Comparison of ENCODE assay signal across 1 cellular context in genomic region chr1:46132529-46133180, GRCh38.
A peak's percentile ranks its signal among the peaks of the same experiment; 100 is the strongest.
TF ChIP-seq lines count a peak whose summit lies in the region.

Gene PIK3R3 (minus strand): TSS chr1:46132629. CDS start chr1:46131952, 677 bp downstream.

TF ChIP-seq in HepG2, 621 proteins besides CTCF, POLR2A, EP300 and RAD21 (continued from another document and continues in another):
- TF ChIP-seq, protein P1, sequence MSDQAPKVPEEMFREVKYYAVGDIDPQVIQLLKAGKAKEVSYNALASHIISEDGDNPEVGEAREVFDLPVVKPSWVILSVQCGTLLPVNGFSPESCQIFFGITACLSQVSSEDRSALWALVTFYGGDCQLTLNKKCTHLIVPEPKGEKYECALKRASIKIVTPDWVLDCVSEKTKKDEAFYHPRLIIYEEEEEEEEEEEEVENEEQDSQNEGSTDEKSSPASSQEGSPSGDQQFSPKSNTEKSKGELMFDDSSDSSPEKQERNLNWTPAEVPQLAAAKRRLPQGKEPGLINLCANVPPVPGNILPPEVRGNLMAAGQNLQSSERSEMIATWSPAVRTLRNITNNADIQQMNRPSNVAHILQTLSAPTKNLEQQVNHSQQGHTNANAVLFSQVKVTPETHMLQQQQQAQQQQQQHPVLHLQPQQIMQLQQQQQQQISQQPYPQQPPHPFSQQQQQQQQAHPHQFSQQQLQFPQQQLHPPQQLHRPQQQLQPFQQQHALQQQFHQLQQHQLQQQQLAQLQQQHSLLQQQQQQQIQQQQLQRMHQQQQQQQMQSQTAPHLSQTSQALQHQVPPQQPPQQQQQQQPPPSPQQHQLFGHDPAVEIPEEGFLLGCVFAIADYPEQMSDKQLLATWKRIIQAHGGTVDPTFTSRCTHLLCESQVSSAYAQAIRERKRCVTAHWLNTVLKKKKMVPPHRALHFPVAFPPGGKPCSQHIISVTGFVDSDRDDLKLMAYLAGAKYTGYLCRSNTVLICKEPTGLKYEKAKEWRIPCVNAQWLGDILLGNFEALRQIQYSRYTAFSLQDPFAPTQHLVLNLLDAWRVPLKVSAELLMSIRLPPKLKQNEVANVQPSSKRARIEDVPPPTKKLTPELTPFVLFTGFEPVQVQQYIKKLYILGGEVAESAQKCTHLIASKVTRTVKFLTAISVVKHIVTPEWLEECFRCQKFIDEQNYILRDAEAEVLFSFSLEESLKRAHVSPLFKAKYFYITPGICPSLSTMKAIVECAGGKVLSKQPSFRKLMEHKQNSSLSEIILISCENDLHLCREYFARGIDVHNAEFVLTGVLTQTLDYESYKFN (CRISPR knock-in tag; conservative IDR thresholded peaks at IDR 0.05) = peak; percentile 64
- no peak for TF ChIP-seq PRPF4 (IDR thresholded peaks at IDR 0.05; ENCODE audit: low read depth, low read length, poor library complexity, severe bottlenecking)
- TF ChIP-seq HNRNPLL (IDR thresholded peaks at IDR 0.05; ENCODE audit: low read depth, low read length, poor library complexity, severe bottlenecking) = peak; percentile 76
- peak; percentile 75 to 83 for TF ChIP-seq HMGXB4 (CRISPR knock-in tag; IDR thresholded peaks at IDR 0.05; ENCODE audit: borderline replicate concordance in 1 of 2, low read depth in 1 of 2)
- no peak; the same call in 1 of the 2 replicates for TF ChIP-seq ZNF180 (CRISPR knock-in tag; IDR thresholded peaks at IDR 0.05; ENCODE audit: borderline replicate concordance, low read depth)
- TF ChIP-seq ZNF335 (CRISPR knock-in tag; IDR thresholded peaks at IDR 0.05) = peak; percentile 91
- TF ChIP-seq REPIN1 (CRISPR knock-in tag; IDR thresholded peaks at IDR 0.05; ENCODE audit: borderline replicate concordance, low read depth) = peak; percentile 99
- TF ChIP-seq, protein P2, sequence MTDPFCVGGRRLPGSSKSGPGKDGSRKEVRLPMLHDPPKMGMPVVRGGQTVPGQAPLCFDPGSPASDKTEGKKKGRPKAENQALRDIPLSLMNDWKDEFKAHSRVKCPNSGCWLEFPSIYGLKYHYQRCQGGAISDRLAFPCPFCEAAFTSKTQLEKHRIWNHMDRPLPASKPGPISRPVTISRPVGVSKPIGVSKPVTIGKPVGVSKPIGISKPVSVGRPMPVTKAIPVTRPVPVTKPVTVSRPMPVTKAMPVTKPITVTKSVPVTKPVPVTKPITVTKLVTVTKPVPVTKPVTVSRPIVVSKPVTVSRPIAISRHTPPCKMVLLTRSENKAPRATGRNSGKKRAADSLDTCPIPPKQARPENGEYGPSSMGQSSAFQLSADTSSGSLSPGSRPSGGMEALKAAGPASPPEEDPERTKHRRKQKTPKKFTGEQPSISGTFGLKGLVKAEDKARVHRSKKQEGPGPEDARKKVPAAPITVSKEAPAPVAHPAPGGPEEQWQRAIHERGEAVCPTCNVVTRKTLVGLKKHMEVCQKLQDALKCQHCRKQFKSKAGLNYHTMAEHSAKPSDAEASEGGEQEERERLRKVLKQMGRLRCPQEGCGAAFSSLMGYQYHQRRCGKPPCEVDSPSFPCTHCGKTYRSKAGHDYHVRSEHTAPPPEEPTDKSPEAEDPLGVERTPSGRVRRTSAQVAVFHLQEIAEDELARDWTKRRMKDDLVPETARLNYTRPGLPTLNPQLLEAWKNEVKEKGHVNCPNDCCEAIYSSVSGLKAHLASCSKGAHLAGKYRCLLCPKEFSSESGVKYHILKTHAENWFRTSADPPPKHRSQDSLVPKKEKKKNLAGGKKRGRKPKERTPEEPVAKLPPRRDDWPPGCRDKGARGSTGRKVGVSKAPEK (CRISPR knock-in tag; IDR thresholded peaks at IDR 0.05; ENCODE audit: borderline replicate concordance) = 0 out of 2 replicates have a peak, but pooled peaks have one; percentile 31
- peak; percentile 56 for TF ChIP-seq FOXA3 (CRISPR knock-in tag; IDR thresholded peaks at IDR 0.05)
- TF ChIP-seq SSRP1 (CRISPR knock-in tag; IDR thresholded peaks at IDR 0.05) = no peak
- TF ChIP-seq U2AF1 (optimal IDR thresholded peaks at IDR 0.05; ENCODE audit: low read depth, low read length) = peak; percentile 71
- TF ChIP-seq, protein P3, sequence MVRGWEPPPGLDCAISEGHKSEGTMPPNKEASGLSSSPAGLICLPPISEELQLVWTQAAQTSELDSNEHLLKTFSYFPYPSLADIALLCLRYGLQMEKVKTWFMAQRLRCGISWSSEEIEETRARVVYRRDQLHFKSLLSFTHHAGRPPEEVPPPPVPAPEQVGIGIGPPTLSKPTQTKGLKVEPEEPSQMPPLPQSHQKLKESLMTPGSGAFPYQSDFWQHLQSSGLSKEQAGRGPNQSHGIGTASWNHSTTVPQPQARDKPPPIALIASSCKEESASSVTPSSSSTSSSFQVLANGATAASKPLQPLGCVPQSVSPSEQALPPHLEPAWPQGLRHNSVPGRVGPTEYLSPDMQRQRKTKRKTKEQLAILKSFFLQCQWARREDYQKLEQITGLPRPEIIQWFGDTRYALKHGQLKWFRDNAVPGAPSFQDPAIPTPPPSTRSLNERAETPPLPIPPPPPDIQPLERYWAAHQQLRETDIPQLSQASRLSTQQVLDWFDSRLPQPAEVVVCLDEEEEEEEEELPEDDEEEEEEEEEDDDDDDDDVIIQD (CRISPR knock-in tag; IDR thresholded peaks at IDR 0.05; ENCODE audit: low read depth) = peak; percentile 96
- no peak for TF ChIP-seq TP53 (CRISPR knock-in tag; conservative IDR thresholded peaks at IDR 0.05)
- TF ChIP-seq NFRKB (IDR thresholded peaks at IDR 0.05) = no peak
- peak; percentile 87 for TF ChIP-seq ZSCAN20 (CRISPR knock-in tag; IDR thresholded peaks at IDR 0.05; ENCODE audit: borderline replicate concordance)
- no peak for TF ChIP-seq NCOR1 (IDR thresholded peaks at IDR 0.05; ENCODE audit: borderline replicate concordance, low read length)
- TF ChIP-seq SP4 (CRISPR knock-in tag; IDR thresholded peaks at IDR 0.05) = peak; percentile 82
- peak; percentile 98 for TF ChIP-seq ZNF841 (CRISPR knock-in tag; IDR thresholded peaks at IDR 0.05; ENCODE audit: borderline replicate concordance)
- TF ChIP-seq ZKSCAN5 (CRISPR knock-in tag; IDR thresholded peaks at IDR 0.05) = 0 out of 2 replicates have a peak, but pooled peaks have one; percentile 29
- peak; percentile 99 for TF ChIP-seq KLF11 (CRISPR knock-in tag; IDR thresholded peaks at IDR 0.05)
- TF ChIP-seq, protein P4, sequence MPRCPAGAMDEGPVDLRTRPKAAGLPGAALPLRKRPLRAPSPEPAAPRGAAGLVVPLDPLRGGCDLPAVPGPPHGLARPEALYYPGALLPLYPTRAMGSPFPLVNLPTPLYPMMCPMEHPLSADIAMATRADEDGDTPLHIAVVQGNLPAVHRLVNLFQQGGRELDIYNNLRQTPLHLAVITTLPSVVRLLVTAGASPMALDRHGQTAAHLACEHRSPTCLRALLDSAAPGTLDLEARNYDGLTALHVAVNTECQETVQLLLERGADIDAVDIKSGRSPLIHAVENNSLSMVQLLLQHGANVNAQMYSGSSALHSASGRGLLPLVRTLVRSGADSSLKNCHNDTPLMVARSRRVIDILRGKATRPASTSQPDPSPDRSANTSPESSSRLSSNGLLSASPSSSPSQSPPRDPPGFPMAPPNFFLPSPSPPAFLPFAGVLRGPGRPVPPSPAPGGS (CRISPR knock-in tag; IDR thresholded peaks at IDR 0.05) = peak; percentile 99
- no peak for TF ChIP-seq NR3C1 (CRISPR knock-in tag; IDR thresholded peaks at IDR 0.05)
- peak; percentile 96 for TF ChIP-seq ZNF230 (CRISPR knock-in tag; IDR thresholded peaks at IDR 0.05)
- TF ChIP-seq ZNF430 (CRISPR knock-in tag; IDR thresholded peaks at IDR 0.05) = peak; percentile 99
- no peak for TF ChIP-seq LCORL (IDR thresholded peaks at IDR 0.05)
- TF ChIP-seq LCORL (CRISPR knock-in tag; IDR thresholded peaks at IDR 0.05) = peak; percentile 84
- no peak for TF ChIP-seq PAWR (CRISPR knock-in tag; IDR thresholded peaks at IDR 0.05; ENCODE audit: borderline replicate concordance)
- TF ChIP-seq PHF8 (CRISPR knock-in tag; IDR thresholded peaks at IDR 0.05) = 0 out of 2 replicates have a peak, but pooled peaks have one; percentile 30
- peak; percentile 94 for TF ChIP-seq HNF1B (CRISPR knock-in tag; IDR thresholded peaks at IDR 0.05)
- TF ChIP-seq ZNF720 (CRISPR knock-in tag; IDR thresholded peaks at IDR 0.05) = peak; percentile 88; the same call in 1 of the 2 replicates
- TF ChIP-seq RXRA (CRISPR knock-in tag; IDR thresholded peaks at IDR 0.05) = peak; percentile 82
- TF ChIP-seq, protein P5, sequence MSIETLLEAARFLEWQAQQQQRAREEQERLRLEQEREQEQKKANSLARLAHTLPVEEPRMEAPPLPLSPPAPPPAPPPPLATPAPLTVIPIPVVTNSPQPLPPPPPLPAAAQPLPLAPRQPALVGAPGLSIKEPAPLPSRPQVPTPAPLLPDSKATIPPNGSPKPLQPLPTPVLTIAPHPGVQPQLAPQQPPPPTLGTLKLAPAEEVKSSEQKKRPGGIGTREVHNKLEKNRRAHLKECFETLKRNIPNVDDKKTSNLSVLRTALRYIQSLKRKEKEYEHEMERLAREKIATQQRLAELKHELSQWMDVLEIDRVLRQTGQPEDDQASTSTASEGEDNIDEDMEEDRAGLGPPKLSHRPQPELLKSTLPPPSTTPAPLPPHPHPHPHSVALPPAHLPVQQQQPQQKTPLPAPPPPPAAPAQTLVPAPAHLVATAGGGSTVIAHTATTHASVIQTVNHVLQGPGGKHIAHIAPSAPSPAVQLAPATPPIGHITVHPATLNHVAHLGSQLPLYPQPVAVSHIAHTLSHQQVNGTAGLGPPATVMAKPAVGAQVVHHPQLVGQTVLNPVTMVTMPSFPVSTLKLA (IDR thresholded peaks at IDR 0.05) = peak; percentile 62; the same call in 1 of the 2 replicates
- peak; percentile 99 for TF ChIP-seq ZNF687 (CRISPR knock-in tag; IDR thresholded peaks at IDR 0.05)
- TF ChIP-seq RFX5 (IDR thresholded peaks at IDR 0.05; ENCODE audit: low read depth, low read length) = peak; percentile 95
- no peak for TF ChIP-seq SUZ12 (IDR thresholded peaks at IDR 0.05; ENCODE audit: low read depth, low read length)
- TF ChIP-seq MED1 (CRISPR knock-in tag; IDR thresholded peaks at IDR 0.05) = peak; percentile 71
- peak; percentile 60; the same call in 1 of the 2 replicates for TF ChIP-seq ZSCAN22 (CRISPR knock-in tag; IDR thresholded peaks at IDR 0.05)
- TF ChIP-seq, protein P6, sequence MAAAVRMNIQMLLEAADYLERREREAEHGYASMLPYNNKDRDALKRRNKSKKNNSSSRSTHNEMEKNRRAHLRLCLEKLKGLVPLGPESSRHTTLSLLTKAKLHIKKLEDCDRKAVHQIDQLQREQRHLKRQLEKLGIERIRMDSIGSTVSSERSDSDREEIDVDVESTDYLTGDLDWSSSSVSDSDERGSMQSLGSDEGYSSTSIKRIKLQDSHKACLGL (CRISPR knock-in tag; IDR thresholded peaks at IDR 0.05) = peak; percentile 98
- no peak for TF ChIP-seq IKZF1 (IDR thresholded peaks at IDR 0.05)
- TF ChIP-seq ZNF343 (CRISPR knock-in tag; IDR thresholded peaks at IDR 0.05) = 0 out of 2 replicates have a peak, but pooled peaks have one; percentile 78
- TF ChIP-seq, protein P7, sequence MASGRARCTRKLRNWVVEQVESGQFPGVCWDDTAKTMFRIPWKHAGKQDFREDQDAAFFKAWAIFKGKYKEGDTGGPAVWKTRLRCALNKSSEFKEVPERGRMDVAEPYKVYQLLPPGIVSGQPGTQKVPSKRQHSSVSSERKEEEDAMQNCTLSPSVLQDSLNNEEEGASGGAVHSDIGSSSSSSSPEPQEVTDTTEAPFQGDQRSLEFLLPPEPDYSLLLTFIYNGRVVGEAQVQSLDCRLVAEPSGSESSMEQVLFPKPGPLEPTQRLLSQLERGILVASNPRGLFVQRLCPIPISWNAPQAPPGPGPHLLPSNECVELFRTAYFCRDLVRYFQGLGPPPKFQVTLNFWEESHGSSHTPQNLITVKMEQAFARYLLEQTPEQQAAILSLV (CRISPR knock-in tag; IDR thresholded peaks at IDR 0.05; ENCODE audit: borderline replicate concordance) = peak; percentile 69
